13 cellular contexts compared by ENCODE assay signal in genomic region chr1:21313886-21314796, GRCh38. TPM values are rescaled to one million over a fixed set of nuclear protein-coding genes. Genes with fewer than 3 reads are reported as not detected.
DNase-seq lines count a peak whose midpoint lies in the region; ATAC-seq, FAIRE-seq and TF ChIP-seq lines count a peak whose summit lies in the region.
"Had no signal": no experiment of that assay in that cellular context is flagged by ENCODE, and none has a peak within 500 bp of the region (broad histone marks: within the 10 kb centered on the region; RNA-seq: fewer than 3 reads in every experiment).

No MANE protein-coding gene starts in this region.

- no peak overlapping the region for H3K9ac ChIP-seq in astrocyte (ENCODE audit: low read length)
- H3K9ac ChIP-seq in iPS-20b (ENCODE audit: low read depth, low read length), result peak overlapping the region; percentile 64

- H3K4me1 ChIP-seq in astrocyte (ENCODE audit: insufficient read depth, low read length), result peaks cover 33% of the 10 kb centered on the region
- H3K4me1 ChIP-seq in iPS-20b (ENCODE audit: insufficient read depth, low read length), result peaks cover 32% of the 10 kb centered on the region; the same call in 1 of the 2 replicates

- H3K9me3 Mint-ChIP-seq in HFFc6, result no peaks in the 10 kb centered on the region
- peaks cover 2% of the 10 kb centered on the region for H3K9me3 Mint-ChIP-seq in astrocyte (ENCODE audit: unreplicated experiment)
- no peaks in the 10 kb centered on the region for H3K9me3 Mint-ChIP-seq in stimulated activated effector memory CD8-positive, alpha-beta T cell treated with anti-CD3 and anti-CD28 coated beads, Interleukin-12 subunit alpha, Interleukin-12 subunit beta, amount 100 ng/mL, for 72 hours
- no peaks in the 10 kb centered on the region for H3K9me3 Mint-ChIP-seq in activated CD8-positive, alpha-beta memory T cell treated with anti-CD3 and anti-CD28 coated beads, Interleukin-2, amount 10 ng/mL, durations not matched to agents 7 days and 5 days (ENCODE audit: low read depth)

- TF ChIP-seq CTCF in HFFc6 (IDR thresholded peaks at IDR 0.05) (no peak), astrocyte (IDR thresholded peaks at IDR 0.05; ENCODE audit: insufficient read depth, low read depth, low read length) (no peak), GM10266 (IDR thresholded peaks at IDR 0.05; ENCODE audit: control insufficient read depth, insufficient read depth, low read depth, missing control alignments) (no peak)

- H3K4me2 ChIP-seq in astrocyte (ENCODE audit: low read length), result peak overlapping the region; percentile 27

- H3K4me3 ChIP-seq in astrocyte (ENCODE audit: insufficient read depth, low read depth, low read length) (no peak overlapping the region), iPS-20b (ENCODE audit: low read length) (peak overlapping the region; percentile 27; the same call in 1 of the 2 replicates)

- H3K9me3 ChIP-seq in astrocyte (ENCODE audit: insufficient read depth, low read depth, low read length) (no peaks in the 10 kb centered on the region), iPS-20b (ENCODE audit: insufficient read depth, low read depth, low read length) (no peaks in the 10 kb centered on the region)

- peak overlapping the region; percentile 91 for H3K27ac Mint-ChIP-seq in HFFc6
- H3K27ac Mint-ChIP-seq in astrocyte (ENCODE audit: unreplicated experiment), result no peak overlapping the region
- peak overlapping the region; percentile 41 for H3K27ac Mint-ChIP-seq in stimulated activated effector memory CD8-positive, alpha-beta T cell treated with anti-CD3 and anti-CD28 coated beads, Interleukin-12 subunit alpha, Interleukin-12 subunit beta, amount 100 ng/mL, for 72 hours
- H3K27ac Mint-ChIP-seq in activated CD8-positive, alpha-beta memory T cell treated with anti-CD3 and anti-CD28 coated beads, Interleukin-2, amount 10 ng/mL, durations not matched to agents 7 days and 5 days, result no peak overlapping the region

- H3K36me3 Mint-ChIP-seq in HFFc6 (ENCODE audit: low read depth), result peaks cover 9% of the 10 kb centered on the region; the same call in 1 of the 2 replicates
- H3K36me3 Mint-ChIP-seq in astrocyte (ENCODE audit: low read depth, unreplicated experiment), result peaks cover 17% of the 10 kb centered on the region
- peaks cover 8% of the 10 kb centered on the region for H3K36me3 Mint-ChIP-seq in stimulated activated effector memory CD8-positive, alpha-beta T cell treated with anti-CD3 and anti-CD28 coated beads, Interleukin-12 subunit alpha, Interleukin-12 subunit beta, amount 100 ng/mL, for 72 hours
- peaks cover 14% of the 10 kb centered on the region for H3K36me3 Mint-ChIP-seq in activated CD8-positive, alpha-beta memory T cell treated with anti-CD3 and anti-CD28 coated beads, Interleukin-2, amount 10 ng/mL, durations not matched to agents 7 days and 5 days

- H2AFZ ChIP-seq in astrocyte (ENCODE audit: low read depth, low read length), result no peak overlapping the region

- no peaks in the 10 kb centered on the region for H3K36me3 ChIP-seq in astrocyte (ENCODE audit: insufficient read depth, low read length)
- H3K36me3 ChIP-seq in iPS-20b (ENCODE audit: insufficient read depth, low read depth, low read length), result no peaks in the 10 kb centered on the region

- no peak overlapping the region for H3K27ac ChIP-seq in astrocyte (ENCODE audit: low read depth, low read length)
- peak overlapping the region; percentile 60 for H3K27ac ChIP-seq in iPS-20b (ENCODE audit: low read length)

- H3K4me1 Mint-ChIP-seq in HFFc6 (ENCODE audit: low read depth) (peaks cover 74% of the 10 kb centered on the region), astrocyte (ENCODE audit: low read depth, unreplicated experiment) (peaks cover 25% of the 10 kb centered on the region)
- H3K4me1 Mint-ChIP-seq in stimulated activated effector memory CD8-positive, alpha-beta T cell treated with anti-CD3 and anti-CD28 coated beads, Interleukin-12 subunit alpha, Interleukin-12 subunit beta, amount 100 ng/mL, for 72 hours, result peaks cover 46% of the 10 kb centered on the region
- H3K4me1 Mint-ChIP-seq in activated CD8-positive, alpha-beta memory T cell treated with anti-CD3 and anti-CD28 coated beads, Interleukin-2, amount 10 ng/mL, durations not matched to agents 7 days and 5 days, result peaks cover 19% of the 10 kb centered on the region

- H3K79me2 ChIP-seq in astrocyte (ENCODE audit: insufficient read depth, low read length), result peaks cover 75% of the 10 kb centered on the region

- no peak for FAIRE-seq in astrocyte (lab: Jason Lieb, UNC)
- FAIRE-seq: D721Med, GM18507 had no signal

- DNase-seq in HFFc6, result no peak
- no peak for DNase-seq in astrocyte (ENCODE audit: low read depth)
- DNase-seq in stimulated activated effector memory CD8-positive, alpha-beta T cell treated with anti-CD3 and anti-CD28 coated beads, Interleukin-12 subunit alpha, Interleukin-12 subunit beta, amount 100 ng/mL, for 72 hours (ENCODE audit: low spot score in 2 of 2), result no peak
- DNase-seq in activated CD8-positive, alpha-beta memory T cell treated with anti-CD3 and anti-CD28 coated beads, Interleukin-2, amount 10 ng/mL, durations not matched to agents 7 days and 5 days, result no peak
- DNase-seq in SKM-1 treated with dmso at 0.1 percent for 144 hours (lab: John Stamatoyannopoulos, UW; ENCODE audit: unreplicated experiment), result no peak
- no peak for DNase-seq in GM10266 (ENCODE audit: extremely low spot score)
- DNase-seq: GOT3, NCI-H187 treated with DMSO at 0.1 percent for 48 hours, RPMI8226 had no signal

- no peaks in the 10 kb centered on the region for H3K27me3 ChIP-seq in astrocyte (ENCODE audit: insufficient read depth, low read length)
- no peaks in the 10 kb centered on the region for H3K27me3 ChIP-seq in iPS-20b (ENCODE audit: insufficient read depth, low read length)

- H3K4me3 Mint-ChIP-seq in HFFc6 (peak overlapping the region; percentile 76), astrocyte (ENCODE audit: unreplicated experiment) (no peak overlapping the region)
- H3K4me3 Mint-ChIP-seq in stimulated activated effector memory CD8-positive, alpha-beta T cell treated with anti-CD3 and anti-CD28 coated beads, Interleukin-12 subunit alpha, Interleukin-12 subunit beta, amount 100 ng/mL, for 72 hours, result no peak overlapping the region
- H3K4me3 Mint-ChIP-seq in activated CD8-positive, alpha-beta memory T cell treated with anti-CD3 and anti-CD28 coated beads, Interleukin-2, amount 10 ng/mL, durations not matched to agents 7 days and 5 days, result no peak overlapping the region

- no peak for ATAC-seq in stimulated activated effector memory CD8-positive, alpha-beta T cell treated with anti-CD3 and anti-CD28 coated beads, Interleukin-12 subunit alpha, Interleukin-12 subunit beta, amount 100 ng/mL, for 72 hours
- ATAC-seq in activated CD8-positive, alpha-beta memory T cell treated with anti-CD3 and anti-CD28 coated beads, Interleukin-2, amount 10 ng/mL, durations not matched to agents 7 days and 5 days, result no peak
- no peak for ATAC-seq in GM19463 (IDR thresholded peaks at IDR 0.05; ENCODE audit: unreplicated experiment)

- peaks cover 44% of the 10 kb centered on the region for H4K20me1 ChIP-seq in astrocyte (ENCODE audit: insufficient read depth, low read length)

- H3K27me3 Mint-ChIP-seq in HFFc6 (ENCODE audit: insufficient read depth), result peaks cover 3% of the 10 kb centered on the region; the same call in 1 of the 2 replicates
- no peaks in the 10 kb centered on the region for H3K27me3 Mint-ChIP-seq in astrocyte (ENCODE audit: low read depth, unreplicated experiment)
- H3K27me3 Mint-ChIP-seq in activated CD8-positive, alpha-beta memory T cell treated with anti-CD3 and anti-CD28 coated beads, Interleukin-2, amount 10 ng/mL, durations not matched to agents 7 days and 5 days, result no peaks in the 10 kb centered on the region

- CTCF ChIA-PET in activated CD8-positive, alpha-beta memory T cell treated with anti-CD3 and anti-CD28 coated beads, Interleukin-2, amount 10 ng/mL, durations not matched to agents 7 days and 5 days (lab: Charles Lee), result no interaction called here

RNA-seq across cellular contexts. Expression of gene ECE1, which starts 23.9 kb away (rescaled TPM):
- 100 to 1,000 TPM; 116 to 134 (median 124) TPM for total RNA-seq in HFFc6 (2021; fragmentation: NEBNext Ultra II Directional; extraction: Animal tissue kit (Norgen Biotek cat#: 25700))
- 172 and 182 TPM in 2 replicates for total RNA-seq in astrocyte
- 10 to 100 TPM; 46.6 to 87.5 TPM for total RNA-seq in activated CD8-positive, alpha-beta memory T cell treated with anti-CD3 and anti-CD28 coated beads, Interleukin-2, amount 10 ng/mL, durations not matched to agents 7 days and 5 days

Comparison
In these comparisons a context has a peak if more than half of its experiments do, and no peak if none do; other contexts are left out.
1. H3K27ac Mint-ChIP-seq: peak in HFFc6 (single experiment) and stimulated activated effector memory CD8-positive, alpha-beta T cell treated with anti-CD3 and anti-CD28 coated beads, Interleukin-12 subunit alpha, Interleukin-12 subunit beta, amount 100 ng/mL, for 72 hours (single experiment); none in astrocyte (single experiment) and activated CD8-positive, alpha-beta memory T cell treated with anti-CD3 and anti-CD28 coated beads, Interleukin-2, amount 10 ng/mL, durations not matched to agents 7 days and 5 days (single experiment).